In the genomic region with DNA sequence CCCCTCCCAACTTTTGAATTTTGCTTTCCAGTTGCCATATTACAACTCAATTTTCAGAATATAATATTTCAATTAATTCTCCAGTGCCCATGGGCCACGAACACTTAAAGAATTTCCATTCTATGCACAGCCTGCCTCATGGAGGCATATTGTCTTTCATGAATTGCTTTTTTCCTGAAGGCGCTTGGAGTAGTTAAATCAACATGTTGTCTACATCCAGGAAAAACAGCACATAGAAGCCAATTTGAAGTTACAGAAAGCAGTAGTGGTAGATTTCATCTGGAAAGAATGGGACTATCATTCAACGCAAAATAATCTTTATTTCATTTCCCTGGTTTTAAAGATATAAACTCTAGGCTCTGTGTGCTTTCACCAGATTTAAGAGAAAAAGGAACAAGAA, we compare ENCODE assay signal across 26 cellular contexts.
"Had no signal": no experiment of that assay in that cellular context is flagged by ENCODE, and none has a peak within 500 bp of the region (broad histone marks: within the 10 kb centered on the region; RNA-seq: fewer than 3 reads in every experiment).

No MANE protein-coding gene starts in this region.

- H3K27ac ChIP-seq: coronary artery, esophagus squamous epithelium, gastroesophageal sphincter, ovary, stomach, tibial artery had no signal

- H3K27ac Mint-ChIP-seq: memory B cell; mesothelial cell of epicardium; naive B cell; natural killer cell treated with Interleukin-12 subunit alpha and Interleukin-12 subunit beta and Interleukin-15 and Interleukin-18, amount 100 ng/mL, for 72 hours; stimulated activated effector memory CD8-positive, alpha-beta T cell treated with anti-CD3 and anti-CD28 coated beads, Interleukin-12 subunit alpha, Interleukin-12 subunit beta, amount 100 ng/mL, for 72 hours; type B pancreatic cell had no signal

- H3K4me3 Mint-ChIP-seq: memory B cell; mesothelial cell of epicardium; naive B cell; natural killer cell treated with Interleukin-12 subunit alpha and Interleukin-12 subunit beta and Interleukin-15 and Interleukin-18, amount 100 ng/mL, for 72 hours; neural crest cell; stimulated activated effector memory CD8-positive, alpha-beta T cell treated with anti-CD3 and anti-CD28 coated beads, Interleukin-12 subunit alpha, Interleukin-12 subunit beta, amount 100 ng/mL, for 72 hours; type B pancreatic cell had no signal

- H3K4me3 ChIP-seq: cardiac muscle cell, coronary artery, esophagus squamous epithelium, gastroesophageal sphincter, lung, mucosa of descending colon, ovary, stomach, tibial artery had no signal

- H3K27me3 Mint-ChIP-seq: naive B cell, type B pancreatic cell had no signal

- H3K36me3 Mint-ChIP-seq: memory B cell; naive B cell; natural killer cell treated with Interleukin-12 subunit alpha and Interleukin-12 subunit beta and Interleukin-15 and Interleukin-18, amount 100 ng/mL, for 72 hours; stimulated activated effector memory CD8-positive, alpha-beta T cell treated with anti-CD3 and anti-CD28 coated beads, Interleukin-12 subunit alpha, Interleukin-12 subunit beta, amount 100 ng/mL, for 72 hours had no signal

- H3K36me3 ChIP-seq: ovary had no signal

- H3K9me3 ChIP-seq: esophagus squamous epithelium, gastroesophageal sphincter, mucosa of descending colon, ovary, stomach, tibial artery had no signal

- ATAC-seq: gastroesophageal sphincter; mucosa of descending colon; natural killer cell treated with Interleukin-12 subunit alpha and Interleukin-12 subunit beta and Interleukin-15 and Interleukin-18, amount 100 ng/mL, for 72 hours; sciatic nerve; stimulated activated effector memory CD8-positive, alpha-beta T cell treated with anti-CD3 and anti-CD28 coated beads, Interleukin-12 subunit alpha, Interleukin-12 subunit beta, amount 100 ng/mL, for 72 hours had no signal

- DNase-seq: dermis blood vessel endothelial cell; effector memory CD4-positive, alpha-beta T cell; erythroblast; esophagus squamous epithelium; foreskin fibroblast; mucosa of descending colon; naive B cell; ovary; posterior cingulate gyrus; retina; stimulated activated CD4-positive, alpha-beta T cell treated with anti-CD3 and anti-CD28 coated beads, Interleukin-2, amount 100 ng/mL, for 24 hours; stimulated activated CD4-positive, alpha-beta T cell treated with anti-CD3 and anti-CD28 coated beads, Interleukin-4, amount 100 ng/mL, for 24 hours; stimulated activated naive CD4-positive, alpha-beta T cell treated with Interleukin-2 at 50 U/mL for 16 hours; stomach; tibial artery had no signal

- H3K27me3 ChIP-seq: cardiac muscle cell, esophagus squamous epithelium, gastroesophageal sphincter, ovary, stomach, tibial artery had no signal

- H3K4me1 Mint-ChIP-seq: memory B cell; naive B cell; stimulated activated effector memory CD8-positive, alpha-beta T cell treated with anti-CD3 and anti-CD28 coated beads, Interleukin-12 subunit alpha, Interleukin-12 subunit beta, amount 100 ng/mL, for 72 hours had no signal

- H3K9me3 Mint-ChIP-seq: memory B cell; naive B cell; natural killer cell treated with Interleukin-12 subunit alpha and Interleukin-12 subunit beta and Interleukin-15 and Interleukin-18, amount 100 ng/mL, for 72 hours; stimulated activated effector memory CD8-positive, alpha-beta T cell treated with anti-CD3 and anti-CD28 coated beads, Interleukin-12 subunit alpha, Interleukin-12 subunit beta, amount 100 ng/mL, for 72 hours; type B pancreatic cell had no signal
